Comparison of ENCODE assay signal across 8 cellular contexts in the genomic region with DNA sequence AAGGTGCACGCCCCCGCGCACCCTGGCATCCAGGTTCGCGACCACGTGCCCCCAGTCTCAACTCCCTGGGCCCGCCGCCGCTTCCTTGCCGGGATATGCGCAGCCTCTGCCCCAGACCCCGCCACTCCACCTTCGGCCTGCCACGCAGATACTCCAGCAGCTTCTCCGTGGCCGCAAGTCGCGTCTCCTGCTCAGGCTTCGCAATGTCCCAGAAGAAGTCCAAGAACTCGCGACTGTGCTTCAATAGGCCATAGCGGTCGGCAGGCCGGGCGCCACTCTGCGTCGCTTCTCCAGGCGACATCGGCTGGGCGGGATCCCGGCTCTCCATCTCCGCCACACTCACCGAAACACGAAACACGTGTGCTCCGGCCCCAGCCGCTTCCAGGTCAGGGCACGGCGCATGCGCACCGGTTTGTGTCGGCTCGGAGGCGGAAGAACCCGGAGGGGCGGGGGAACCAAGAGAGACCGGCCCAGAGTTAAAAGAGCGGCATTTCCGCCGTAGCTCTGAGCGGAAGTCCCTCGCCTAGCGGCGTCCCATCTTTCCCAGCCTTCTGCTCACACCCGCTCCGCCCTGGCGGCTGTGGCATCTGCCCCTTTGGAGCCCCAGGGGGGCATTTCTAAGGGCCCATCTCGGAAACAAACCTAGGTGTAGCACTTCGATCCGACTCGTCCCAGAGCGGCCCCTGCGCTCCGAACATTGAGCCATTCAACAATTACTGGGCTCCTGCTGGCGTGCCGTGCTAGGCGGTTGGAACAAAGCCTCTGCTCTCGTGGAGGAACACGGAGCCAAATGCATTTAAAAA. TPM values are rescaled to one million over a fixed set of nuclear protein-coding genes. Genes with fewer than 3 reads are reported as not detected.
A peak's percentile ranks its signal among the peaks of the same experiment; 100 is the strongest.
DNase-seq lines count a peak whose midpoint lies in the region; ATAC-seq and TF ChIP-seq lines count a peak whose summit lies in the region.

A gene with protein sequence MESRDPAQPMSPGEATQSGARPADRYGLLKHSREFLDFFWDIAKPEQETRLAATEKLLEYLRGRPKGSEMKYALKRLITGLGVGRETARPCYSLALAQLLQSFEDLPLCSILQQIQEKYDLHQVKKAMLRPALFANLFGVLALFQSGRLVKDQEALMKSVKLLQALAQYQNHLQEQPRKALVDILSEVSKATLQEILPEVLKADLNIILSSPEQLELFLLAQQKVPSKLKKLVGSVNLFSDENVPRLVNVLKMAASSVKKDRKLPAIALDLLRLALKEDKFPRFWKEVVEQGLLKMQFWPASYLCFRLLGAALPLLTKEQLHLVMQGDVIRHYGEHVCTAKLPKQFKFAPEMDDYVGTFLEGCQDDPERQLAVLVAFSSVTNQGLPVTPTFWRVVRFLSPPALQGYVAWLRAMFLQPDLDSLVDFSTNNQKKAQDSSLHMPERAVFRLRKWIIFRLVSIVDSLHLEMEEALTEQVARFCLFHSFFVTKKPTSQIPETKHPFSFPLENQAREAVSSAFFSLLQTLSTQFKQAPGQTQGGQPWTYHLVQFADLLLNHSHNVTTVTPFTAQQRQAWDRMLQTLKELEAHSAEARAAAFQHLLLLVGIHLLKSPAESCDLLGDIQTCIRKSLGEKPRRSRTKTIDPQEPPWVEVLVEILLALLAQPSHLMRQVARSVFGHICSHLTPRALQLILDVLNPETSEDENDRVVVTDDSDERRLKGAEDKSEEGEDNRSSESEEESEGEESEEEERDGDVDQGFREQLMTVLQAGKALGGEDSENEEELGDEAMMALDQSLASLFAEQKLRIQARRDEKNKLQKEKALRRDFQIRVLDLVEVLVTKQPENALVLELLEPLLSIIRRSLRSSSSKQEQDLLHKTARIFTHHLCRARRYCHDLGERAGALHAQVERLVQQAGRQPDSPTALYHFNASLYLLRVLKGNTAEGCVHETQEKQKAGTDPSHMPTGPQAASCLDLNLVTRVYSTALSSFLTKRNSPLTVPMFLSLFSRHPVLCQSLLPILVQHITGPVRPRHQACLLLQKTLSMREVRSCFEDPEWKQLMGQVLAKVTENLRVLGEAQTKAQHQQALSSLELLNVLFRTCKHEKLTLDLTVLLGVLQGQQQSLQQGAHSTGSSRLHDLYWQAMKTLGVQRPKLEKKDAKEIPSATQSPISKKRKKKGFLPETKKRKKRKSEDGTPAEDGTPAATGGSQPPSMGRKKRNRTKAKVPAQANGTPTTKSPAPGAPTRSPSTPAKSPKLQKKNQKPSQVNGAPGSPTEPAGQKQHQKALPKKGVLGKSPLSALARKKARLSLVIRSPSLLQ (N-terminal part only) (minus strand): TSS at position 388 of the 803 bp plus-strand sequence. CDS start 60 bp downstream, at position 328.

- dilution Hi-C loops in IMR-90 (cut with HindIII; ENCODE audit: low sequenced_read_pairs, unreplicated experiment) = no loop called here

- H3K27ac ChIP-seq in IMR-90 (ENCODE audit: insufficient read depth, low read length) = peak within 1 kb of the TSS; percentile 87

- H3K27me3 ChIP-seq in IMR-90 (ENCODE audit: control insufficient read depth, insufficient read depth, low read length) (no peaks in the 10 kb centered on the region), mononuclear cell (ENCODE audit: insufficient read depth, low read length) (no peaks in the 10 kb centered on the region)

- POLR2A ChIA-PET in IMR-90 (lab: Charles Lee; ENCODE audit: unreplicated experiment) = interaction anchor here (0.5 to 0.7 kb wide), 2 partner anchors 58 to 343 kb away, joined by 4 to 8 read pairs; no protein-coding TSS in a partner anchor

- peak within 1 kb of the TSS; percentile 75 for H3K9ac ChIP-seq in IMR-90 (ENCODE audit: low read depth, low read length)

- TF ChIP-seq CTCF in IMR-90 (conservative IDR thresholded peaks at IDR 0.05; ENCODE audit: low read depth, low read length) (peak; percentile 23; the same call in 1 of the 2 replicates), epithelial cell of esophagus (IDR thresholded peaks at IDR 0.05; ENCODE audit: insufficient read depth, low read depth, low read length, missing control alignments) (peak; percentile 24)

- H3K14ac ChIP-seq in IMR-90 (replicated peaks; ENCODE audit: low read depth, low read length) = peak within 1 kb of the TSS; percentile 92

- no peak for TF ChIP-seq RAD21 in IMR-90 (IDR thresholded peaks at IDR 0.05; ENCODE audit: low read length)

- peak within 1 kb of the TSS; percentile 67 for H4K91ac ChIP-seq in IMR-90 (ENCODE audit: insufficient read depth, low read depth, low read length)

- peak within 1 kb of the TSS; percentile 74 for H2BK5ac ChIP-seq in IMR-90 (ENCODE audit: low read depth, low read length, poor library complexity, severe bottlenecking)

- H3K4me2 ChIP-seq in IMR-90 (ENCODE audit: low read depth, low read length) = peak within 1 kb of the TSS; percentile 95

- peak within 1 kb of the TSS; percentile 84 for H3K4ac ChIP-seq in IMR-90 (ENCODE audit: low read depth, low read length)

- peak within 1 kb of the TSS; percentile 85 to 96 for H4K8ac ChIP-seq in IMR-90 (ENCODE audit: low read depth in 2 of 2, low read length in 2 of 2)

- H3K36me3 ChIP-seq in IMR-90 (ENCODE audit: control insufficient read depth, insufficient read depth, low read length) = peaks cover 21% of the 10 kb centered on the region

- TF ChIP-seq POLR2A in IMR-90 (IDR thresholded peaks at IDR 0.05; ENCODE audit: low read depth, low read length) = peak; percentile 69

- H3K9me3 ChIP-seq in IMR-90 (ENCODE audit: control insufficient read depth, insufficient read depth, low read length) (no peaks in the 10 kb centered on the region), mononuclear cell (ENCODE audit: low read depth, low read length) (no peaks in the 10 kb centered on the region)

- BruUV-seq in IMR-90 (replicated peaks; lab: Mats Ljungman, UMichigan) = no TSS peak

- peak within 1 kb of the TSS; percentile 88 for H4K5ac ChIP-seq in IMR-90 (ENCODE audit: low read depth, low read length)

- 1% methylated on average over 32 of the region's 69 CpGs; no CpG with 5 or more reads in 1 of the 2 experiments for WGBS in IMR-90 (ENCODE audit: extremely low coverage in 2 of 2, insufficient read length in 1 of 2), 2 experiments

- no peak within 1 kb of the TSS for H2BK20ac ChIP-seq in IMR-90 (ENCODE audit: low read depth, low read length)

- peak within 1 kb of the TSS; percentile 73 for H2AK5ac ChIP-seq in IMR-90 (ENCODE audit: low read depth, low read length)

- H3K56ac ChIP-seq in IMR-90 (ENCODE audit: extremely low read depth, insufficient read depth, low read length) = peak within 1 kb of the TSS; percentile 59

- H4K20me1 ChIP-seq in IMR-90 (ENCODE audit: insufficient read depth, low read length) = no peaks in the 10 kb centered on the region

- peaks cover 8% of the 10 kb centered on the region for H3K4me1 ChIP-seq in IMR-90 (ENCODE audit: control insufficient read depth, insufficient read depth, low read length)
- H3K4me1 ChIP-seq in mononuclear cell (ENCODE audit: insufficient read depth, low read length) = peaks cover 21% of the 10 kb centered on the region

- in situ Hi-C loops in IMR-90 (cut with MboI; ENCODE audit: low sequenced_read_pairs) = loop anchor here (10.0 kb wide), 1 partner anchor 60 kb away; a partner anchor contains a TSS

- H3K18ac ChIP-seq in IMR-90 (ENCODE audit: low read depth, low read length) = peak within 1 kb of the TSS; percentile 26

- H3K23ac ChIP-seq in IMR-90 (ENCODE audit: low read depth, low read length) = peak within 1 kb of the TSS; percentile 43

- CTCF ChIA-PET in IMR-90 (lab: Yijun Ruan, JAX) = interaction anchor here (0.6 kb wide), 1 partner anchor 12 kb away, joined by 3 read pairs; no protein-coding TSS in a partner anchor

- peaks cover 2% of the 10 kb centered on the region; the same call in 1 of the 2 replicates for H3K9me1 ChIP-seq in IMR-90 (ENCODE audit: insufficient read depth, low read length)

- peak within 1 kb of the TSS; percentile 84 for H2AK9ac ChIP-seq in IMR-90 (replicated peaks; ENCODE audit: low read depth, low read length, poor library complexity)

- peak within 1 kb of the TSS; percentile 97 for H2AFZ ChIP-seq in IMR-90 (replicated peaks; ENCODE audit: low read length, poor library complexity)

- H3K79me1 ChIP-seq in IMR-90 (ENCODE audit: low read depth in 1 of 2, low read length in 2 of 2) = peaks cover 9 to 36% of the 10 kb centered on the region in 2 experiments

- H2BK120ac ChIP-seq in IMR-90 (ENCODE audit: low read depth, low read length) = no peak within 1 kb of the TSS

- peak; percentile 75 for ATAC-seq in GM21526 (IDR thresholded peaks at IDR 0.05; ENCODE audit: low FRiP score, unreplicated experiment)
- ATAC-seq in IMR-90 (ENCODE audit: low read depth) = peak; percentile 97

- H3K4me3 ChIP-seq in IMR-90 (ENCODE audit: insufficient read depth, low read depth, low read length) (peak within 1 kb of the TSS; percentile 88), epithelial cell of esophagus (ENCODE audit: low read length) (peak within 1 kb of the TSS; percentile 98), mononuclear cell (ENCODE audit: low read length) (peak within 1 kb of the TSS; percentile 82)

- DNase-seq in DMS 273 treated with DMSO at 0.1 percent for 48 hours (lab: John Stamatoyannopoulos, UW) = peak; percentile 75
- DNase-seq in IMR-90 = peak; percentile 92
- DNase-seq in OCI-M1 (lab: John Stamatoyannopoulos, UW) = peak; percentile 98
- peak; percentile 97 for DNase-seq in activated T-cell treated with anti-CD3 and anti-CD28 coated beads for 24 hours (ENCODE audit: low read depth)
- DNase-seq in epithelial cell of esophagus (ENCODE audit: low read depth) = peak; percentile 96
- DNase-seq in stimulated activated CD8-positive, alpha-beta memory T cell treated with anti-CD3 and anti-CD28 coated beads, Interleukin-4, amount 100 ng/mL, for 1 hour (ENCODE audit: low read depth in 2 of 2, low spot score in 1 of 2) = peak; percentile 93 to 94

- H2BK15ac ChIP-seq in IMR-90 (ENCODE audit: low read depth, low read length) = no peak within 1 kb of the TSS

- intact Hi-C loops in IMR-90 (cut with micrococcal nuclease) = loop anchor here (5.0 kb wide), 1 partner anchor 133 kb away; no protein-coding TSS in a partner anchor

TF ChIP-seq in IMR-90, 13 proteins besides CTCF, POLR2A, EP300 and RAD21 (continues in another document):
- no peak for TF ChIP-seq RCOR1 (IDR thresholded peaks at IDR 0.05; ENCODE audit: insufficient replicate concordance, low read length)
- TF ChIP-seq MXI1 (IDR thresholded peaks at IDR 0.05; ENCODE audit: borderline replicate concordance, low read depth, low read length) = peak; percentile 99
- 0 out of 2 replicates have a peak, but pooled peaks have one; percentile 5 for TF ChIP-seq BHLHE40 (IDR thresholded peaks at IDR 0.05; ENCODE audit: low read depth, low read length)

RNA-seq across cellular contexts. Expression of the gene that starts here (rescaled TPM):
- total RNA-seq in IMR-90 (2012; rRNA removed) (22.6 and 24.7 TPM in 2 replicates), mononuclear cell (24.6 TPM)
- polyA plus RNA-seq in IMR-90 (2012; rRNA removed) = 45.9 and 53.0 TPM in 2 replicates
- 29.4 and 33.3 TPM in 2 replicates for polyA plus RNA-seq in IMR-90 (2012; cell fraction: cytosol; rRNA removed)
- polyA plus RNA-seq in IMR-90 (2012; cell fraction: nucleus; rRNA removed; ENCODE audit: low replicate concordance) = 117 and 239 TPM in 2 replicates

Comparison
In these comparisons a context has a peak if more than half of its experiments do, and no peak if none do; other contexts are left out.
1. Peak in every context shown above with its lines: DNase-seq, ATAC-seq, H3K4me3 ChIP-seq and H3K27ac ChIP-seq.